Comparison of ENCODE assay signal across 1 cellular context in the genomic region with DNA sequence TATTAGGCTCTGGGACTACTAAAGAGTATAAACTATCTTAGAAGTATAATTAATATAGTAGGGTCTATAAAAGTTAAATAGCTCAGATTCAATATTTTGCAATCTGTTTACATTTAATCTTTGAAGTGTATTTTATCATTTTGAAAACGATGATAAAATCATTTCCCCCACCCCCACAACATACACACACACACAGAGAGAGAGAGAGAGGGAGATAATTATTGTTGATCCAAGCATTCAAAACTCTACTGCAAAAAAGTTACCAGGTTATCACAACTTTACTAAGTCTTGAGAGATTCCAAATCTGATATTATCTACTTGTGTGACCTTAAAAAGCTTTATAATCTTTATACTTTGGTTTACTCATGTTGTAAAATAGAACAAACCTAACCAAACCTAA.
A peak's percentile ranks its signal among the peaks of the same experiment; 100 is the strongest.
TF ChIP-seq lines count a peak whose summit lies in the region.

No MANE protein-coding gene starts in this region.

TF ChIP-seq in K562, 482 proteins besides CTCF, POLR2A, EP300 and RAD21:
- TF ChIP-seq, protein P1, sequence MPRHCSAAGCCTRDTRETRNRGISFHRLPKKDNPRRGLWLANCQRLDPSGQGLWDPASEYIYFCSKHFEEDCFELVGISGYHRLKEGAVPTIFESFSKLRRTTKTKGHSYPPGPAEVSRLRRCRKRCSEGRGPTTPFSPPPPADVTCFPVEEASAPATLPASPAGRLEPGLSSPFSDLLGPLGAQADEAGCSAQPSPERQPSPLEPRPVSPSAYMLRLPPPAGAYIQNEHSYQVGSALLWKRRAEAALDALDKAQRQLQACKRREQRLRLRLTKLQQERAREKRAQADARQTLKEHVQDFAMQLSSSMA (CRISPR knock-in tag; IDR thresholded peaks at IDR 0.05) = no peak
- TF ChIP-seq, protein P2, sequence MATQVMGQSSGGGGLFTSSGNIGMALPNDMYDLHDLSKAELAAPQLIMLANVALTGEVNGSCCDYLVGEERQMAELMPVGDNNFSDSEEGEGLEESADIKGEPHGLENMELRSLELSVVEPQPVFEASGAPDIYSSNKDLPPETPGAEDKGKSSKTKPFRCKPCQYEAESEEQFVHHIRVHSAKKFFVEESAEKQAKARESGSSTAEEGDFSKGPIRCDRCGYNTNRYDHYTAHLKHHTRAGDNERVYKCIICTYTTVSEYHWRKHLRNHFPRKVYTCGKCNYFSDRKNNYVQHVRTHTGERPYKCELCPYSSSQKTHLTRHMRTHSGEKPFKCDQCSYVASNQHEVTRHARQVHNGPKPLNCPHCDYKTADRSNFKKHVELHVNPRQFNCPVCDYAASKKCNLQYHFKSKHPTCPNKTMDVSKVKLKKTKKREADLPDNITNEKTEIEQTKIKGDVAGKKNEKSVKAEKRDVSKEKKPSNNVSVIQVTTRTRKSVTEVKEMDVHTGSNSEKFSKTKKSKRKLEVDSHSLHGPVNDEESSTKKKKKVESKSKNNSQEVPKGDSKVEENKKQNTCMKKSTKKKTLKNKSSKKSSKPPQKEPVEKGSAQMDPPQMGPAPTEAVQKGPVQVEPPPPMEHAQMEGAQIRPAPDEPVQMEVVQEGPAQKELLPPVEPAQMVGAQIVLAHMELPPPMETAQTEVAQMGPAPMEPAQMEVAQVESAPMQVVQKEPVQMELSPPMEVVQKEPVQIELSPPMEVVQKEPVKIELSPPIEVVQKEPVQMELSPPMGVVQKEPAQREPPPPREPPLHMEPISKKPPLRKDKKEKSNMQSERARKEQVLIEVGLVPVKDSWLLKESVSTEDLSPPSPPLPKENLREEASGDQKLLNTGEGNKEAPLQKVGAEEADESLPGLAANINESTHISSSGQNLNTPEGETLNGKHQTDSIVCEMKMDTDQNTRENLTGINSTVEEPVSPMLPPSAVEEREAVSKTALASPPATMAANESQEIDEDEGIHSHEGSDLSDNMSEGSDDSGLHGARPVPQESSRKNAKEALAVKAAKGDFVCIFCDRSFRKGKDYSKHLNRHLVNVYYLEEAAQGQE (CRISPR knock-in tag; IDR thresholded peaks at IDR 0.05; ENCODE audit: low read depth) = no peak
- no peak for TF ChIP-seq ZKSCAN8 (CRISPR knock-in tag; IDR thresholded peaks at IDR 0.05)
- TF ChIP-seq, protein P3, sequence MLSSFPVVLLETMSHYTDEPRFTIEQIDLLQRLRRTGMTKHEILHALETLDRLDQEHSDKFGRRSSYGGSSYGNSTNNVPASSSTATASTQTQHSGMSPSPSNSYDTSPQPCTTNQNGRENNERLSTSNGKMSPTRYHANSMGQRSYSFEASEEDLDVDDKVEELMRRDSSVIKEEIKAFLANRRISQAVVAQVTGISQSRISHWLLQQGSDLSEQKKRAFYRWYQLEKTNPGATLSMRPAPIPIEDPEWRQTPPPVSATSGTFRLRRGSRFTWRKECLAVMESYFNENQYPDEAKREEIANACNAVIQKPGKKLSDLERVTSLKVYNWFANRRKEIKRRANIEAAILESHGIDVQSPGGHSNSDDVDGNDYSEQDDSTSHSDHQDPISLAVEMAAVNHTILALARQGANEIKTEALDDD (IDR thresholded peaks at IDR 0.05) = peak; percentile 66
TF ChIP-seq in K562: peak in this region for 1.
